In the genomic region with DNA sequence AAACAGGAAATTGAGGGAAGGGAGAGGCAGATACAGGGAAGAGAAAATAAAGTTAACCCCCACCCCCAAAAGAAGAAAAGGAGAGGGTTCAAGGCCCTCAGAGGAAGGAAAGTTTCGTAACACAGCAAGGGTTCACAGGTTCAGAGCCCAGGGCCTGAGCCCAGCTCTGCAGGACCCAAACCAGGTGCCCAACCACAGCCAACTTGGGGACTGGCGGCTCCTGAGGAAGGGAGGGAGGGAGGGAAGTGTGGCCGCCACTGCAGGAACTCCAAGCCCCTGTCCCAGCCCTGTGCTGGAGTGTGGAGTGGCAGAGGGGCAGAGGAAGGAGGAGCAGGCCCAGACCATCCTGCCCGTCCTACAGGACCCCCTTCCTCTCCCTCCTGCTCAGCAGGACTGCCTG, we compare ENCODE assay signal across 18 cellular contexts. TPM values are rescaled to one million over a fixed set of nuclear protein-coding genes. Genes with fewer than 3 reads are reported as not detected.
DNase-seq lines count a peak whose midpoint lies in the region; ATAC-seq and TF ChIP-seq lines count a peak whose summit lies in the region.
"Had no signal": no experiment of that assay in that cellular context is flagged by ENCODE, and none has a peak within 500 bp of the region (broad histone marks: within the 10 kb centered on the region; RNA-seq: fewer than 3 reads in every experiment).

No MANE protein-coding gene starts in this region.

- H3K4me3 Mint-ChIP-seq in GM23338: no peak overlapping the region
- H3K4me3 Mint-ChIP-seq in activated B cell treated with CpG ODN at 0.5 μM for 24 hours: no peak overlapping the region
- H3K4me3 Mint-ChIP-seq in nephron: no peak overlapping the region
- H3K4me3 Mint-ChIP-seq: CD14-positive monocyte had no signal

- no peak for TF ChIP-seq POLR2A in NB4 (IDR thresholded peaks at IDR 0.05; ENCODE audit: extremely low read depth, insufficient read length)

- POLR2A ChIA-PET in activated B cell treated with CpG ODN at 0.5 μM for 24 hours (lab: Charles Lee): no interaction called here

- H3K27ac Mint-ChIP-seq in GM23338 (no peak overlapping the region), activated B cell treated with CpG ODN at 0.5 μM for 24 hours (peak overlapping the region; percentile 32), nephron (peak overlapping the region; percentile 36 to 59 (median 42))
- H3K27ac Mint-ChIP-seq: CD14-positive monocyte had no signal

- CTCF ChIA-PET in activated B cell treated with CpG ODN at 0.5 μM for 24 hours (lab: Charles Lee): no interaction called here

- H3F3A ChIP-seq in GM23338 (replicated peaks; ENCODE audit: low read depth): no peaks in the 10 kb centered on the region

- TF ChIP-seq CTCF in GM23338 (conservative IDR thresholded peaks at IDR 0.05; ENCODE audit: low read depth in 2 of 2) (no peak), NB4 (IDR thresholded peaks at IDR 0.05; ENCODE audit: low read depth, low read length) (no peak), activated B cell treated with CpG ODN at 0.5 μM for 24 hours (IDR thresholded peaks at IDR 0.05) (no peak), nephron (IDR thresholded peaks at IDR 0.05; ENCODE audit: unreplicated experiment in 3 of 3) (no peak)

- H3K27me3 ChIP-seq in GM23338 (ENCODE audit: insufficient read depth): no peaks in the 10 kb centered on the region

- peaks cover 25% of the 10 kb centered on the region for H3K4me1 Mint-ChIP-seq in GM23338
- H3K4me1 Mint-ChIP-seq in activated B cell treated with CpG ODN at 0.5 μM for 24 hours: peaks cover 66% of the 10 kb centered on the region
- H3K4me1 Mint-ChIP-seq in nephron: peaks cover 31% of the 10 kb centered on the region

- DNase-seq in GM23338 (ENCODE audit: low spot score): no peak
- peak; percentile 28 for DNase-seq in NB4 (ENCODE audit: low read depth)
- no peak for DNase-seq in activated B cell treated with CpG ODN at 0.5 μM for 24 hours
- DNase-seq in midbrain (lab: John Stamatoyannopoulos, UW): no peak
- no peak for DNase-seq in activated gamma-delta T cell (lab: John Stamatoyannopoulos, UW)
- DNase-seq in HuH-7 (ENCODE audit: low spot score): no peak
- DNase-seq: EL, NCI-H1105 treated with DMSO at 0.1 percent for 48 hours, NCI-H1694 treated with DMSO at 0.1 percent for 48 hours, NCI-H2107, NCI-H226, NCI-H524 treated with DMSO at 0.1 percent for 48 hours, SHP77 had no signal

- peak; percentile 53 for ATAC-seq in GM23338
- no peak for ATAC-seq in activated B cell treated with CpG ODN at 0.5 μM for 24 hours (ENCODE audit: low read depth)
- ATAC-seq: K562 had no signal

- peaks cover 6% of the 10 kb centered on the region for H3K27me3 Mint-ChIP-seq in GM23338 (ENCODE audit: insufficient read depth, low read depth, poor library complexity)
- H3K27me3 Mint-ChIP-seq in activated B cell treated with CpG ODN at 0.5 μM for 24 hours: no peaks in the 10 kb centered on the region
- H3K27me3 Mint-ChIP-seq in nephron (ENCODE audit: low read depth): peaks cover 3% of the 10 kb centered on the region

- no peaks in the 10 kb centered on the region for H3K36me3 ChIP-seq in GM23338 (ENCODE audit: insufficient read depth)
- H3K36me3 ChIP-seq: HAP-1 had no signal

- H3K9me2 ChIP-seq in GM23338 (ENCODE audit: insufficient read depth): no peaks in the 10 kb centered on the region

- H4K20me1 ChIP-seq in GM23338 (replicated peaks; ENCODE audit: insufficient read depth): no peaks in the 10 kb centered on the region

- H3K27ac ChIP-seq in GM23338 (ENCODE audit: low read depth): no peak overlapping the region

- H3K4me3 ChIP-seq in GM23338 (no peak overlapping the region), NB4 (ENCODE audit: low read depth, low read length) (no peak overlapping the region)
- H3K4me3 ChIP-seq: HAP-1, K562 had no signal

- H3K79me2 ChIP-seq in GM23338 (replicated peaks; ENCODE audit: insufficient read depth): no peaks in the 10 kb centered on the region

- H3K36me3 Mint-ChIP-seq in GM23338 (ENCODE audit: low read depth): no peaks in the 10 kb centered on the region
- no peaks in the 10 kb centered on the region for H3K36me3 Mint-ChIP-seq in activated B cell treated with CpG ODN at 0.5 μM for 24 hours (ENCODE audit: low read depth)
- H3K36me3 Mint-ChIP-seq in nephron (ENCODE audit: low read depth): no peaks in the 10 kb centered on the region
- H3K36me3 Mint-ChIP-seq: CD14-positive monocyte had no signal

- no peak overlapping the region for H2AFZ ChIP-seq in GM23338

- H3K4me1 ChIP-seq in GM23338 (ENCODE audit: insufficient read depth): no peaks in the 10 kb centered on the region
- H3K4me1 ChIP-seq: HAP-1 had no signal

- intact Hi-C loops in activated B cell treated with CpG ODN at 0.5 μM for 24 hours (cut with micrococcal nuclease): no loop called here

- H3K9me3 Mint-ChIP-seq in GM23338 (no peaks in the 10 kb centered on the region), activated B cell treated with CpG ODN at 0.5 μM for 24 hours (no peaks in the 10 kb centered on the region), nephron (no peaks in the 10 kb centered on the region)
- H3K9me3 Mint-ChIP-seq: CD14-positive monocyte had no signal

- H3K4me2 ChIP-seq in GM23338: no peak overlapping the region

TF ChIP-seq in GM23338, 12 proteins besides CTCF, POLR2A, EP300 and RAD21:
- TF ChIP-seq POLR2AphosphoS5 (IDR thresholded peaks at IDR 0.05; ENCODE audit: low read depth) (no peak), NANOG (IDR thresholded peaks at IDR 0.05; ENCODE audit: borderline replicate concordance) (no peak), STAT1 (IDR thresholded peaks at IDR 0.05; ENCODE audit: unreplicated experiment) (no peak), ZNF331 (CRISPR knock-in tag; IDR thresholded peaks at IDR 0.05; ENCODE audit: low read depth) (no peak), EZH2phosphoT487 (IDR thresholded peaks at IDR 0.05; ENCODE audit: unreplicated experiment) (no peak), ZNF114 (CRISPR knock-in tag; IDR thresholded peaks at IDR 0.05) (no peak), JUNB (IDR thresholded peaks at IDR 0.05; ENCODE audit: unreplicated experiment) (no peak)
- TF ChIP-seq, protein P1, sequence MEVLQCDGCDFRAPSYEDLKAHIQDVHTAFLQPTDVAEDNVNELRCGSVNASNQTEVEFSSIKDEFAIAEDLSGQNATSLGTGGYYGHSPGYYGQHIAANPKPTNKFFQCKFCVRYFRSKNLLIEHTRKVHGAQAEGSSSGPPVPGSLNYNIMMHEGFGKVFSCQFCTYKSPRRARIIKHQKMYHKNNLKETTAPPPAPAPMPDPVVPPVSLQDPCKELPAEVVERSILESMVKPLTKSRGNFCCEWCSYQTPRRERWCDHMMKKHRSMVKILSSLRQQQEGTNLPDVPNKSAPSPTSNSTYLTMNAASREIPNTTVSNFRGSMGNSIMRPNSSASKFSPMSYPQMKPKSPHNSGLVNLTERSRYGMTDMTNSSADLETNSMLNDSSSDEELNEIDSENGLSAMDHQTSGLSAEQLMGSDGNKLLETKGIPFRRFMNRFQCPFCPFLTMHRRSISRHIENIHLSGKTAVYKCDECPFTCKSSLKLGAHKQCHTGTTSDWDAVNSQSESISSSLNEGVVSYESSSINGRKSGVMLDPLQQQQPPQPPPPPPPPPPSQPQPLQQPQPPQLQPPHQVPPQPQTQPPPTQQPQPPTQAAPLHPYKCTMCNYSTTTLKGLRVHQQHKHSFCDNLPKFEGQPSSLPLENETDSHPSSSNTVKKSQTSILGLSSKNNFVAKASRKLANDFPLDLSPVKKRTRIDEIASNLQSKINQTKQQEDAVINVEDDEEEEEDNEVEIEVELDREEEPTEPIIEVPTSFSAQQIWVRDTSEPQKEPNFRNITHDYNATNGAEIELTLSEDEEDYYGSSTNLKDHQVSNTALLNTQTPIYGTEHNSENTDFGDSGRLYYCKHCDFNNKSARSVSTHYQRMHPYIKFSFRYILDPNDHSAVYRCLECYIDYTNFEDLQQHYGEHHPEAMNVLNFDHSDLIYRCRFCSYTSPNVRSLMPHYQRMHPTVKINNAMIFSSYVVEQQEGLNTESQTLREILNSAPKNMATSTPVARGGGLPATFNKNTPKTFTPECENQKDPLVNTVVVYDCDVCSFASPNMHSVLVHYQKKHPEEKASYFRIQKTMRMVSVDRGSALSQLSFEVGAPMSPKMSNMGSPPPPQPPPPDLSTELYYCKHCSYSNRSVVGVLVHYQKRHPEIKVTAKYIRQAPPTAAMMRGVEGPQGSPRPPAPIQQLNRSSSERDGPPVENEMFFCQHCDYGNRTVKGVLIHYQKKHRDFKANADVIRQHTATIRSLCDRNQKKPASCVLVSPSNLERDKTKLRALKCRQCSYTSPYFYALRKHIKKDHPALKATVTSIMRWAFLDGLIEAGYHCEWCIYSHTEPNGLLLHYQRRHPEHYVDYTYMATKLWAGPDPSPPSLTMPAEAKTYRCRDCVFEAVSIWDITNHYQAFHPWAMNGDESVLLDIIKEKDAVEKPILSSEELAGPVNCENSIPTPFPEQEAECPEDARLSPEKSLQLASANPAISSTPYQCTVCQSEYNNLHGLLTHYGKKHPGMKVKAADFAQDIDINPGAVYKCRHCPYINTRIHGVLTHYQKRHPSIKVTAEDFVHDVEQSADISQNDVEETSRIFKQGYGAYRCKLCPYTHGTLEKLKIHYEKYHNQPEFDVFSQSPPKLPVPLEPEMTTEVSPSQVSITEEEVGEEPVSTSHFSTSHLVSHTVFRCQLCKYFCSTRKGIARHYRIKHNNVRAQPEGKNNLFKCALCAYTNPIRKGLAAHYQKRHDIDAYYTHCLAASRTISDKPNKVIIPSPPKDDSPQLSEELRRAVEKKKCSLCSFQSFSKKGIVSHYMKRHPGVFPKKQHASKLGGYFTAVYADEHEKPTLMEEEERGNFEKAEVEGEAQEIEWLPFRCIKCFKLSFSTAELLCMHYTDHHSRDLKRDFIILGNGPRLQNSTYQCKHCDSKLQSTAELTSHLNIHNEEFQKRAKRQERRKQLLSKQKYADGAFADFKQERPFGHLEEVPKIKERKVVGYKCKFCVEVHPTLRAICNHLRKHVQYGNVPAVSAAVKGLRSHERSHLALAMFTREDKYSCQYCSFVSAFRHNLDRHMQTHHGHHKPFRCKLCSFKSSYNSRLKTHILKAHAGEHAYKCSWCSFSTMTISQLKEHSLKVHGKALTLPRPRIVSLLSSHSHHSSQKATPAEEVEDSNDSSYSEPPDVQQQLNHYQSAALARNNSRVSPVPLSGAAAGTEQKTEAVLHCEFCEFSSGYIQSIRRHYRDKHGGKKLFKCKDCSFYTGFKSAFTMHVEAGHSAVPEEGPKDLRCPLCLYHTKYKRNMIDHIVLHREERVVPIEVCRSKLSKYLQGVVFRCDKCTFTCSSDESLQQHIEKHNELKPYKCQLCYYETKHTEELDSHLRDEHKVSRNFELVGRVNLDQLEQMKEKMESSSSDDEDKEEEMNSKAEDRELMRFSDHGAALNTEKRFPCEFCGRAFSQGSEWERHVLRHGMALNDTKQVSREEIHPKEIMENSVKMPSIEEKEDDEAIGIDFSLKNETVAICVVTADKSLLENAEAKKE (CRISPR knock-in tag; IDR thresholded peaks at IDR 0.05): no peak

RNA-seq across cellular contexts. Expression of gene ELFN2, which starts 59.2 kb away (rescaled TPM):
- total RNA-seq in GM23338 (2014; rRNA removed; shearing (Covaris generic)): 0.35 and 0.62 TPM in 2 replicates
- 0.18 and 0.23 TPM in 2 replicates for polyA plus RNA-seq in GM23338 (2016; fragmentation: Nextera tagmentation; extraction: Ambion mirVana)
- total RNA-seq in activated B cell treated with CpG ODN at 0.5 μM for 24 hours: not detected in 2 replicates
- total RNA-seq: A673, K562 had no signal
- polyA plus RNA-seq: CD14-positive monocyte, K562 had no signal
